Comparison of ENCODE assay signal across 16 cellular contexts in the genomic region with DNA sequence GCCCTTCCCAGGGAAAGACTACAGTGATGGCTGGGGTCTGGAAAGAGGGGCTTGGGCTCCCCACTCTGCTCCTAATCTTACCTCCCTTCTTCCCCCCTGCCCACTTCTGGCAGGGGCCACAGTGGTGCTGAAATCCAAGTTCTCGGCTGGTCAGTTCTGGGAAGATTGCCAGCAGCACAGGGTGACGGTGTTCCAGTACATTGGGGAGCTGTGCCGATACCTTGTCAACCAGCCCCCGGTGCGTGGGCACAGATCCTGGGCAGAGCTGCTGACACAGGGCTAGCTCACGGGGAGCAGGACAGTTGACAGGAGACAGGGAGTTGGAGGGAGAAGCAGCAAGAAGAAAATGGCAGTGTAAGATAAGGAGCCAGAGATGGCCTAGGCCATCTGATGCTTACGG. TPM values are rescaled to one million over a fixed set of nuclear protein-coding genes. Genes with fewer than 3 reads are reported as not detected.
DNase-seq lines count a peak whose midpoint lies in the region; ATAC-seq and TF ChIP-seq lines count a peak whose summit lies in the region.
"Had no signal": no experiment of that assay in that cellular context is flagged by ENCODE, and none has a peak within 500 bp of the region (broad histone marks: within the 10 kb centered on the region; RNA-seq: fewer than 3 reads in every experiment).

No MANE protein-coding gene starts in this region.

- no peaks in the 10 kb centered on the region for H3K27me3 ChIP-seq in tibial artery
- H3K27me3 ChIP-seq: Peyer's patch, vagina had no signal

- no peaks in the 10 kb centered on the region for H3K9me3 Mint-ChIP-seq in activated naive CD8-positive, alpha-beta T cell treated with anti-CD3 and anti-CD28 coated beads, Interleukin-2, amount 10 ng/mL, durations not matched to agents 7 days and 5 days
- H3K9me3 Mint-ChIP-seq in activated naive CD8-positive, alpha-beta T cell treated with anti-CD3 and anti-CD28 coated beads, Interleukin-2, amount 50 U/mL, for 24 hours = no peaks in the 10 kb centered on the region
- no peaks in the 10 kb centered on the region for H3K9me3 Mint-ChIP-seq in natural killer cell
- H3K9me3 Mint-ChIP-seq: activated CD4-positive, alpha-beta T cell treated with anti-CD3 and anti-CD28 coated beads, Interleukin-2, amount 10 ng/mL, durations not matched to agents 24 days and 14 days had no signal

- H3K36me3 Mint-ChIP-seq in activated naive CD8-positive, alpha-beta T cell treated with anti-CD3 and anti-CD28 coated beads, Interleukin-2, amount 10 ng/mL, durations not matched to agents 7 days and 5 days = peaks cover 19% of the 10 kb centered on the region
- no peaks in the 10 kb centered on the region for H3K36me3 Mint-ChIP-seq in activated naive CD8-positive, alpha-beta T cell treated with anti-CD3 and anti-CD28 coated beads, Interleukin-2, amount 50 U/mL, for 24 hours (ENCODE audit: low read depth)
- H3K36me3 Mint-ChIP-seq in natural killer cell = no peaks in the 10 kb centered on the region

- no peak for ATAC-seq in activated naive CD8-positive, alpha-beta T cell treated with anti-CD3 and anti-CD28 coated beads, Interleukin-2, amount 10 ng/mL, durations not matched to agents 7 days and 5 days (ENCODE audit: low read depth)
- no peak for ATAC-seq in activated naive CD8-positive, alpha-beta T cell treated with anti-CD3 and anti-CD28 coated beads, Interleukin-2, amount 50 U/mL, for 24 hours
- ATAC-seq in natural killer cell = no peak

- H3K27ac ChIP-seq in tibial artery = peak overlapping the region; percentile 91 to 93
- H3K27ac ChIP-seq: Peyer's patch had no signal

- peaks cover 33% of the 10 kb centered on the region for H3K4me1 Mint-ChIP-seq in activated naive CD8-positive, alpha-beta T cell treated with anti-CD3 and anti-CD28 coated beads, Interleukin-2, amount 10 ng/mL, durations not matched to agents 7 days and 5 days
- peaks cover 31% of the 10 kb centered on the region for H3K4me1 Mint-ChIP-seq in activated naive CD8-positive, alpha-beta T cell treated with anti-CD3 and anti-CD28 coated beads, Interleukin-2, amount 50 U/mL, for 24 hours
- H3K4me1 Mint-ChIP-seq in natural killer cell = peaks cover 41 to 59% of the 10 kb centered on the region in 2 donors

- POLR2A ChIA-PET in activated naive CD8-positive, alpha-beta T cell treated with anti-CD3 and anti-CD28 coated beads, Interleukin-2, amount 10 ng/mL, durations not matched to agents 7 days and 5 days (lab: Charles Lee) = no interaction called here

- peak overlapping the region; percentile 94 for H3K4me3 Mint-ChIP-seq in activated naive CD8-positive, alpha-beta T cell treated with anti-CD3 and anti-CD28 coated beads, Interleukin-2, amount 10 ng/mL, durations not matched to agents 7 days and 5 days
- no peak overlapping the region for H3K4me3 Mint-ChIP-seq in activated naive CD8-positive, alpha-beta T cell treated with anti-CD3 and anti-CD28 coated beads, Interleukin-2, amount 50 U/mL, for 24 hours
- no peak overlapping the region for H3K4me3 Mint-ChIP-seq in natural killer cell

- H3K4me3 ChIP-seq in tibial artery = peak overlapping the region; percentile 11 to 76
- H3K4me3 ChIP-seq: Peyer's patch, vagina had no signal

- no peak for DNase-seq in activated naive CD8-positive, alpha-beta T cell treated with anti-CD3 and anti-CD28 coated beads, Interleukin-2, amount 10 ng/mL, durations not matched to agents 7 days and 5 days
- no peak for DNase-seq in activated naive CD8-positive, alpha-beta T cell treated with anti-CD3 and anti-CD28 coated beads, Interleukin-2, amount 50 U/mL, for 24 hours
- DNase-seq in cerebellum (ENCODE audit: low spot score) (peak; percentile 43), natural killer cell (no peak), tibial artery (peak; percentile 73 to 87), dermis blood vessel endothelial cell (no peak), NCI-H1105 (lab: John Stamatoyannopoulos, UW) (no peak), DMS114 treated with DMSO at 0.1 percent for 48 hours (lab: John Stamatoyannopoulos, UW; ENCODE audit: unreplicated experiment) (no peak)
- DNase-seq: activated CD4-positive, alpha-beta T cell treated with anti-CD3 and anti-CD28 coated beads, Interleukin-2, amount 10 ng/mL, durations not matched to agents 24 days and 14 days; activated gamma-delta T cell; DMS 273 treated with DMSO at 0.1 percent for 48 hours; NCI-H226; Peyer's patch; small intestine; T-helper 1 cell had no signal

- H3K4me1 ChIP-seq in tibial artery = peaks cover 0 to 78% (median 43%) of the 10 kb centered on the region in 4 donors

- peak overlapping the region; percentile 66 for H3K27ac Mint-ChIP-seq in activated naive CD8-positive, alpha-beta T cell treated with anti-CD3 and anti-CD28 coated beads, Interleukin-2, amount 10 ng/mL, durations not matched to agents 7 days and 5 days
- H3K27ac Mint-ChIP-seq in activated naive CD8-positive, alpha-beta T cell treated with anti-CD3 and anti-CD28 coated beads, Interleukin-2, amount 50 U/mL, for 24 hours = no peak overlapping the region
- H3K27ac Mint-ChIP-seq in natural killer cell = peak overlapping the region; percentile 92

- TF ChIP-seq CTCF in natural killer cell (IDR thresholded peaks at IDR 0.05) = no peak
- TF ChIP-seq CTCF in tibial artery (IDR thresholded peaks at IDR 0.05) = no peak

- intact Hi-C loops in natural killer cell (cut with micrococcal nuclease) (loop anchor here (5.0 to 10.0 kb wide), 2 partner anchors 50 to 103 kb away; a partner anchor contains a TSS), tibial artery (cut with DNase I; ENCODE audit: low total_unique reads) (no loop called here)

- H3K9me3 ChIP-seq in tibial artery = no peaks in the 10 kb centered on the region
- H3K9me3 ChIP-seq: Peyer's patch, vagina had no signal

- no peaks in the 10 kb centered on the region for H3K27me3 Mint-ChIP-seq in activated naive CD8-positive, alpha-beta T cell treated with anti-CD3 and anti-CD28 coated beads, Interleukin-2, amount 10 ng/mL, durations not matched to agents 7 days and 5 days
- H3K27me3 Mint-ChIP-seq in activated naive CD8-positive, alpha-beta T cell treated with anti-CD3 and anti-CD28 coated beads, Interleukin-2, amount 50 U/mL, for 24 hours = no peaks in the 10 kb centered on the region
- no peaks in the 10 kb centered on the region for H3K27me3 Mint-ChIP-seq in natural killer cell (ENCODE audit: low read depth in 2 of 2)
- H3K27me3 Mint-ChIP-seq: activated CD4-positive, alpha-beta T cell treated with anti-CD3 and anti-CD28 coated beads, Interleukin-2, amount 10 ng/mL, durations not matched to agents 24 days and 14 days had no signal

- peaks cover 7 to 31% (median 7%) of the 10 kb centered on the region in 3 donors for H3K36me3 ChIP-seq in tibial artery

RNA-seq across cellular contexts. Expression of a gene that starts 2.4 kb away (rescaled TPM):
- 10 to 100 TPM; 38.9 to 44.0 TPM for total RNA-seq in activated naive CD8-positive, alpha-beta T cell treated with anti-CD3 and anti-CD28 coated beads, Interleukin-2, amount 10 ng/mL, durations not matched to agents 7 days and 5 days
- 9.6 TPM for total RNA-seq in cerebellum
- total RNA-seq in natural killer cell = 100 to 1,000 TPM in 1 of 3 donors, 10 to 100 TPM in 2; 65.3 to 107 (median 89.8) TPM
- 27.6 and 30.0 TPM in 2 replicates for total RNA-seq in dermis blood vessel endothelial cell

RNA-seq across cellular contexts. Expression of a gene that starts 49.8 kb away (rescaled TPM):
- 10 to 100 TPM; 53.6 to 57.2 TPM for total RNA-seq in activated naive CD8-positive, alpha-beta T cell treated with anti-CD3 and anti-CD28 coated beads, Interleukin-2, amount 10 ng/mL, durations not matched to agents 7 days and 5 days
- total RNA-seq in cerebellum = 53.0 TPM
- 10 to 100 TPM; 44.3 to 55.3 (median 44.5) TPM for total RNA-seq in natural killer cell
- total RNA-seq in dermis blood vessel endothelial cell = 31.3 and 42.7 TPM in 2 replicates

Comparison
In these comparisons a context has a peak if more than half of its experiments do, and no peak if none do; other contexts are left out.
1. DNase-seq: peak in cerebellum (single experiment) and tibial artery (2 of 2); none in activated naive CD8-positive, alpha-beta T cell treated with anti-CD3 and anti-CD28 coated beads, Interleukin-2, amount 10 ng/mL, durations not matched to agents 7 days and 5 days (single experiment), activated naive CD8-positive, alpha-beta T cell treated with anti-CD3 and anti-CD28 coated beads, Interleukin-2, amount 50 U/mL, for 24 hours (single experiment), natural killer cell (single experiment), dermis blood vessel endothelial cell (single experiment), NCI-H1105 (single experiment) and DMS114 treated with DMSO at 0.1 percent for 48 hours (single experiment).